8 cellular contexts compared by ENCODE assay signal in the genomic region with DNA sequence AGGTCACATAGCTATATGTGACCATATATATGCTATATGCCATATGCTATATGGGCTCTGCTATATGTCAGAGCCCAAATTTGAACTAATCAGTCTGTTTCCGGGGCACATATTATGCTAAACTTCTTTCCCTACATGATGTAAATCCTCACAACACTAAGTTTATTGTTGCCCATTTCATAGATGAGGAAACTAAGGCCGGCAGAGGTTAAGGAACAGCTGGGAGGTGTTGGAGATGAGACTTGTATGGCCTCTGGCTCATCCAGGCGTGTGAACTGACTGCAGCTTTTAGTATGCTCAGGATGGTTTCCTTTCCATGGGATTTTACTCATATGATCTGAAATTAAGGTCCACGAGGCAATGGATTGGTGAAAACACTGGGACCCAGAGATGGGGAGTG.
"Had no signal": no experiment of that assay in that cellular context is flagged by ENCODE, and none has a peak within 500 bp of the region (broad histone marks: within the 10 kb centered on the region; RNA-seq: fewer than 3 reads in every experiment).

No MANE protein-coding gene starts in this region.

- FAIRE-seq: G401.6, GM12878, GM12891, GM12892, GM18507, GM19239 had no signal

- DNase-seq: GDM1, GF-D8 had no signal

- H3K4me3 ChIP-seq: GM12878 had no signal

- ATAC-seq: GM12878 had no signal
